In genomic region chr11:8988329-8989234, GRCh38 we compare ENCODE assay signal across 18 cellular contexts. TPM values are rescaled to one million over a fixed set of nuclear protein-coding genes. Genes with fewer than 3 reads are reported as not detected.
A peak's percentile ranks its signal among the peaks of the same experiment; 100 is the strongest.
DNase-seq lines count a peak whose midpoint lies in the region; ATAC-seq and TF ChIP-seq lines count a peak whose summit lies in the region.
"Had no signal": no experiment of that assay in that cellular context is flagged by ENCODE, and none has a peak within 500 bp of the region (broad histone marks: within the 10 kb centered on the region; RNA-seq: fewer than 3 reads in every experiment).

No MANE protein-coding gene starts in this region.

- no peak overlapping the region for H3K4ac ChIP-seq in mesenchymal stem cell (ENCODE audit: low read depth in 1 of 2, low read length in 2 of 2)

- no peak overlapping the region for H4K8ac ChIP-seq in mesenchymal stem cell (ENCODE audit: low read length)

- no peak overlapping the region for H2BK120ac ChIP-seq in mesenchymal stem cell (ENCODE audit: low read depth, low read length)

- no peak for TF ChIP-seq POLR2A in transverse colon (IDR thresholded peaks at IDR 0.05)

- no peak for ATAC-seq in HG03097 (IDR thresholded peaks at IDR 0.05; ENCODE audit: low FRiP score, unreplicated experiment)

- DNase-seq in EH (ENCODE audit: low read depth) (peak; percentile 76), NCI-H226 (peak; percentile 36), brain microvascular endothelial cell (peak; percentile 62), mesenchymal stem cell (peak; percentile 27), transverse colon (no peak), GM10266 (ENCODE audit: extremely low spot score) (no peak)
- no peak for DNase-seq in CD8-positive, alpha-beta memory T cell
- DNase-seq: activated naive CD4-positive, alpha-beta T cell; DND-41; left ventricle myocardium inferior; NCI-H2171 treated with DMSO at 0.1 percent for 48 hours had no signal

- no peak overlapping the region for H2BK12ac ChIP-seq in mesenchymal stem cell (ENCODE audit: low read length in 2 of 2)

- no peaks in the 10 kb centered on the region for H3K4me1 Mint-ChIP-seq in CD8-positive, alpha-beta memory T cell
- H3K4me1 Mint-ChIP-seq: central memory CD8-positive, alpha-beta T cell; nephron had no signal

- H3K27ac Mint-ChIP-seq in CD8-positive, alpha-beta memory T cell, result no peak overlapping the region
- H3K27ac Mint-ChIP-seq: nephron had no signal

- H3K4me3 Mint-ChIP-seq in CD8-positive, alpha-beta memory T cell, result no peak overlapping the region
- H3K4me3 Mint-ChIP-seq: central memory CD8-positive, alpha-beta T cell; nephron had no signal

- in situ Hi-C loops in brain microvascular endothelial cell (cut with HindIII; ENCODE audit: low pct_ligation_motif_present, low sequenced_read_pairs) (no loop called here), transverse colon (cut with MboI; ENCODE audit: low pct_ligation_motif_present in 1 of 4, low pct_unique_long_range_greater_than_20kb in 1 of 4, low sequenced_read_pairs in 3 of 4) (no loop called here)

- no peak overlapping the region for H3K18ac ChIP-seq in mesenchymal stem cell (ENCODE audit: low read depth in 1 of 2, low read length in 2 of 2)

- CTCF ChIA-PET in CD8-positive, alpha-beta memory T cell (lab: Charles Lee), result no interaction called here

- no peaks in the 10 kb centered on the region for H3K79me1 ChIP-seq in mesenchymal stem cell (replicated peaks; ENCODE audit: low read length, poor library complexity, severe bottlenecking)

- H3K23ac ChIP-seq in mesenchymal stem cell (ENCODE audit: low read length in 2 of 2), result no peak overlapping the region

- H3K9me3 Mint-ChIP-seq in CD8-positive, alpha-beta memory T cell, result no peaks in the 10 kb centered on the region
- H3K9me3 Mint-ChIP-seq: central memory CD8-positive, alpha-beta T cell; nephron had no signal

- no peaks in the 10 kb centered on the region for H3K36me3 Mint-ChIP-seq in CD8-positive, alpha-beta memory T cell
- H3K36me3 Mint-ChIP-seq: CD14-positive monocyte had no signal

- H2AK5ac ChIP-seq in mesenchymal stem cell (ENCODE audit: low read length, severe bottlenecking), result no peak overlapping the region

- TF ChIP-seq CTCF in brain microvascular endothelial cell (IDR thresholded peaks at IDR 0.05; ENCODE audit: low read depth, low read length, missing control alignments), result no peak
- TF ChIP-seq CTCF in transverse colon (IDR thresholded peaks at IDR 0.05), result no peak
- no peak for TF ChIP-seq CTCF in GM10266 (IDR thresholded peaks at IDR 0.05; ENCODE audit: control insufficient read depth, insufficient read depth, low read depth, missing control alignments)

- H3K36me3 ChIP-seq in brain microvascular endothelial cell (replicated peaks) (no peaks in the 10 kb centered on the region), mesenchymal stem cell (ENCODE audit: control insufficient read depth in 1 of 2, insufficient read depth in 2 of 2, low read depth in 1 of 2, low read length in 2 of 2) (peaks cover 0 to 4% of the 10 kb centered on the region in 2 experiments), transverse colon (no peaks in the 10 kb centered on the region)
- no peaks in the 10 kb centered on the region for H3K36me3 ChIP-seq in CD8-positive, alpha-beta memory T cell (ENCODE audit: insufficient read depth, low read length)
- H3K36me3 ChIP-seq: left ventricle myocardium inferior had no signal

- H3K9me3 ChIP-seq in mesenchymal stem cell (ENCODE audit: control insufficient read depth, low read length), result no peaks in the 10 kb centered on the region
- no peaks in the 10 kb centered on the region for H3K9me3 ChIP-seq in transverse colon
- H3K9me3 ChIP-seq in CD8-positive, alpha-beta memory T cell (ENCODE audit: low read length), result no peaks in the 10 kb centered on the region
- H3K9me3 ChIP-seq: left ventricle myocardium inferior had no signal

- 92% methylated on average over 2 of the region's 3 CpGs for WGBS in mesenchymal stem cell
- 58% methylated on average over 3 of the region's 3 CpGs; no CpG with 5 or more reads in 1 of the 2 donors for WGBS in transverse colon (ENCODE audit: low coverage in 1 of 2), 2 donors

- H2BK5ac ChIP-seq in mesenchymal stem cell (ENCODE audit: low read depth, low read length, poor library complexity, severe bottlenecking), result no peak overlapping the region

- no peak overlapping the region for H3K9ac ChIP-seq in mesenchymal stem cell (ENCODE audit: low read length)

- peaks cover 7 to 19% of the 10 kb centered on the region in 2 donors for H3K27me3 Mint-ChIP-seq in CD8-positive, alpha-beta memory T cell

- no peak overlapping the region for H4K91ac ChIP-seq in mesenchymal stem cell (ENCODE audit: low read length)

- POLR2A ChIA-PET in CD8-positive, alpha-beta memory T cell (lab: Charles Lee), result no interaction called here

- H3K27me3 ChIP-seq in brain microvascular endothelial cell (replicated peaks) (no peaks in the 10 kb centered on the region), mesenchymal stem cell (ENCODE audit: control insufficient read depth in 1 of 2, insufficient read depth in 1 of 2, low read length in 2 of 2) (no peaks in the 10 kb centered on the region), transverse colon (no peaks in the 10 kb centered on the region)
- no peaks in the 10 kb centered on the region for H3K27me3 ChIP-seq in CD8-positive, alpha-beta memory T cell (ENCODE audit: insufficient read depth, low read length, poor library complexity, severe bottlenecking)

- no peak for TF ChIP-seq EP300 in transverse colon (IDR thresholded peaks at IDR 0.05; ENCODE audit: low read depth)

- no peak overlapping the region for H3K27ac ChIP-seq in brain microvascular endothelial cell
- H3K27ac ChIP-seq in mesenchymal stem cell (ENCODE audit: low read length, poor library complexity, severe bottlenecking), result no peak overlapping the region
- H3K27ac ChIP-seq in transverse colon, result no peak overlapping the region
- H3K27ac ChIP-seq in CD8-positive, alpha-beta memory T cell (ENCODE audit: low read depth, low read length), result no peak overlapping the region
- H3K27ac ChIP-seq: epithelial cell of prostate, left ventricle myocardium inferior had no signal

- H2BK15ac ChIP-seq in mesenchymal stem cell (ENCODE audit: low read depth, poor library complexity, severe bottlenecking), result no peak overlapping the region

- no peaks in the 10 kb centered on the region for H3K4me1 ChIP-seq in mesenchymal stem cell (ENCODE audit: control insufficient read depth, insufficient read depth, low read depth, low read length)
- H3K4me1 ChIP-seq in transverse colon, result no peaks in the 10 kb centered on the region
- no peaks in the 10 kb centered on the region for H3K4me1 ChIP-seq in CD8-positive, alpha-beta memory T cell (ENCODE audit: insufficient read depth, low read length)
- H3K4me1 ChIP-seq: left ventricle myocardium inferior had no signal

- H3K4me3 ChIP-seq in brain microvascular endothelial cell (ENCODE audit: low read depth, low read length), result no peak overlapping the region
- no peak overlapping the region for H3K4me3 ChIP-seq in mesenchymal stem cell (ENCODE audit: insufficient read depth in 1 of 2, low read depth in 1 of 2, low read length in 2 of 2)
- no peak overlapping the region for H3K4me3 ChIP-seq in transverse colon
- H3K4me3 ChIP-seq in CD8-positive, alpha-beta memory T cell (ENCODE audit: low read length), result no peak overlapping the region
- H3K4me3 ChIP-seq: left ventricle myocardium inferior had no signal

- H3K14ac ChIP-seq in mesenchymal stem cell (ENCODE audit: low read length in 2 of 2), result no peak overlapping the region

- no peak overlapping the region for H3K4me2 ChIP-seq in mesenchymal stem cell (ENCODE audit: low read length, poor library complexity, severe bottlenecking)

- H2AFZ ChIP-seq in mesenchymal stem cell (ENCODE audit: low read depth, low read length), result no peak overlapping the region

- intact Hi-C loops in transverse colon (cut with DNase I; ENCODE audit: low total_unique reads), result no loop called here

RNA-seq across cellular contexts. Expression of gene NRIP3, which starts 15.2 kb away (rescaled TPM):
- polyA plus RNA-seq in mesenchymal stem cell (2013, experiment 1 of 2), result 8.6 TPM
- polyA plus RNA-seq in mesenchymal stem cell (2013, experiment 2 of 2), result 8.6 TPM
- 1 to 10 TPM in 1 of 4 donors, under 1 TPM in 1, not detected in 2; 0.82 to 1.9 TPM for total RNA-seq in transverse colon
- 1 to 10 TPM; 1.4 to 2.2 TPM for total RNA-seq in CD8-positive, alpha-beta memory T cell
- polyA plus RNA-seq in CD8-positive, alpha-beta memory T cell, result 0.10 TPM
- total RNA-seq: HT-29 had no signal

RNA-seq across cellular contexts. Expression of gene TMEM9B, which starts 24.3 kb away (rescaled TPM):
- polyA plus RNA-seq in mesenchymal stem cell (2013, experiment 1 of 2), result 40.0 TPM
- 39.1 TPM for polyA plus RNA-seq in mesenchymal stem cell (2013, experiment 2 of 2)
- 10 to 100 TPM; 20.5 to 93.9 (median 58.5) TPM for total RNA-seq in transverse colon
- total RNA-seq in CD8-positive, alpha-beta memory T cell, result 10 to 100 TPM; 31.3 to 32.7 TPM
- polyA plus RNA-seq in CD8-positive, alpha-beta memory T cell, result 113 TPM

RNA-seq across cellular contexts. Expression of gene ASCL3, which starts 45.8 kb away (rescaled TPM):
- not detected for polyA plus RNA-seq in mesenchymal stem cell (2013, experiment 1 of 2)
- polyA plus RNA-seq in mesenchymal stem cell (2013, experiment 2 of 2), result not detected
- total RNA-seq in transverse colon, result not detected
- not detected for total RNA-seq in CD8-positive, alpha-beta memory T cell
- polyA plus RNA-seq in CD8-positive, alpha-beta memory T cell, result not detected
- total RNA-seq: HT-29, left ventricle myocardium inferior, temporal lobe had no signal
- polyA plus RNA-seq: CD14-positive monocyte had no signal

RNA-seq across cellular contexts. Expression of gene C11orf16, which starts 55.8 kb away (rescaled TPM):
- polyA plus RNA-seq in mesenchymal stem cell (2013, experiment 1 of 2), result not detected
- not detected for polyA plus RNA-seq in mesenchymal stem cell (2013, experiment 2 of 2)
- total RNA-seq in transverse colon, result not detected
- total RNA-seq in CD8-positive, alpha-beta memory T cell, result not detected
- polyA plus RNA-seq in CD8-positive, alpha-beta memory T cell, result not detected
- total RNA-seq: HT-29, left ventricle myocardium inferior had no signal
- polyA plus RNA-seq: CD14-positive monocyte had no signal

Comparison
In these comparisons a context has a peak if more than half of its experiments do, and no peak if none do; other contexts are left out.
1. DNase-seq: peak in EH (single experiment), NCI-H226 (single experiment), brain microvascular endothelial cell (single experiment) and mesenchymal stem cell (single experiment); none in transverse colon (single experiment), CD8-positive, alpha-beta memory T cell (0 of 5) and GM10266 (single experiment).